Comparison of ENCODE assay signal across 16 cellular contexts in the genomic region with DNA sequence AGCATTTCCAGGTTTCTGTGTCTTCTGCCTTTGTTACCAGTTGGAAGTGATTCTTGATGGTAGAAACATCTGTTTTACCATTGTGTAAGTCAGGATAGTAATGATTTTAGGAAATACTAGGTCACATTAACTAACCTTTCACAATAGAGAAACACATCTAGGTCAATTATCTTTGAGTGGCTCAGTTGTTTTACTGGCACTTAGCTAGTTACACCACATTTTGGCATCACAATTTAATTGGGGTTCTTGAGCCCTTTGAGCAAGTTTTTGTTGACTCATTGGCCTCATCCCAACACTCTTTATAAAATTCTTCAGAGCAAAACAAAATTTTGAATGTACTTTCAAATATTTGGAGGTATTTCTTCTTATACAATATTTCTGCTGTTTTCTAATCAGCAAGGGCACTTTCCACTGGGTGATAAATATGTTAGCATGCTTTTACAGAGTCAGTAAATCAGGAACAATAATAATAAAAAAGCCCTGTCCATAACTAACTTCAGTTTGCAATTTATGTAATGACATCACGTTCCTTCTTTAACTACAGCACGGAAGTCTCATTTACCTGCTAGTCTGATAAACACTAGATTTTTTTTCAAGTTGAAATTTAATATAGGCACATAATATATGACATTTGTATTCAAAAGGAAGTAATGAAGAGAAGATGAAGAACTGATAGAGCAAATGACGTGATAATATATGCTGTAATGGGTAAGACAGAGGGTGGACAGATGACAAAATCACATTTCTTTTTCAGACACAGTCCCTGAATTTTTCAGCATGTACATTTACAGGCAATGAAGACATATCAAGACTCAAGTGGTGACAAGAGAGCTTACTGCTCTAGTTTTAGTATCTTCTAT.
"Had no signal": no experiment of that assay in that cellular context is flagged by ENCODE, and none has a peak within 500 bp of the region (broad histone marks: within the 10 kb centered on the region; RNA-seq: fewer than 3 reads in every experiment).

No MANE protein-coding gene starts in this region.

- DNase-seq: activated CD4-positive, alpha-beta T cell treated with anti-CD3 and anti-CD28 coated beads, Interleukin-2, amount 10 ng/mL, durations not matched to agents 7 days and 5 days; activated CD8-positive, alpha-beta memory T cell treated with anti-CD3 and anti-CD28 coated beads, Interleukin-2, amount 50 U/mL, for 48 hours; activated gamma-delta T cell; activated T-cell treated with anti-CD3 and anti-CD28 coated beads, Interleukin-2, amount 50 U/mL, for 72 hours; amniotic stem cell; erythroblast; hypothalamus; kidney; left ventricle myocardium inferior; naive thymus-derived CD8-positive, alpha-beta T cell; stimulated activated CD4-positive, alpha-beta T cell treated with anti-CD3 and anti-CD28 coated beads, Interleukin-15, amount 100 ng/mL, for 24 hours; stimulated activated CD4-positive, alpha-beta T cell treated with anti-CD3 and anti-CD28 coated beads, Interleukin-4, amount 100 ng/mL, for 1 hour; stimulated activated naive B cell treated with anti-CD40 and anti-IgM and Interleukin-4, amounts not matched to agents 10 μg/mL and 1 μg/mL and 100 μg/mL, for 72 hours; tibial artery; uterus had no signal

- H3K4me1 ChIP-seq: left ventricle myocardium inferior, uterus had no signal

- H3K27me3 ChIP-seq: tibial artery, uterus had no signal

- H3K4me3 ChIP-seq: left ventricle myocardium inferior, skin epidermis, tibial artery, uterus had no signal

- H3K9me3 ChIP-seq: tibial artery, uterus had no signal

- H3K36me3 ChIP-seq: left ventricle myocardium inferior, tibial artery, uterus had no signal

- H3K27ac ChIP-seq: left ventricle myocardium inferior, tibial artery, uterus had no signal
